ENCODE assay signal across 36 cellular contexts in genomic region chr1:22197644-22198043, GRCh38. TPM values are rescaled to one million over a fixed set of nuclear protein-coding genes. Genes with fewer than 3 reads are reported as not detected.
"Had no signal": no experiment of that assay in that cellular context is flagged by ENCODE, and none has a peak within 500 bp of the region (broad histone marks: within the 10 kb centered on the region; RNA-seq: fewer than 3 reads in every experiment).

No MANE protein-coding gene starts in this region.

- H3K4me1 Mint-ChIP-seq: activated B cell treated with CpG ODN at 0.5 μM for 24 hours; activated T-helper 17 cell treated with anti-CD3 and anti-CD28 coated beads, Interleukin-2, amount 50 U/mL, for 72 hours; central memory CD8-positive, alpha-beta T cell had no signal

- H3K9me3 Mint-ChIP-seq: activated B cell treated with CpG ODN at 0.5 μM for 24 hours; activated CD4-positive, alpha-beta memory T cell treated with anti-CD3 and anti-CD28 coated beads for 36 hours; activated naive CD4-positive, alpha-beta T cell treated with anti-CD3 and anti-CD28 coated beads for 36 hours; activated naive CD4-positive, alpha-beta T cell treated with anti-CD3 and anti-CD28 coated beads, Interleukin-2, amount 50 U/mL, for 72 hours; activated T-helper 17 cell treated with anti-CD3 and anti-CD28 coated beads, Interleukin-2, amount 50 U/mL, for 72 hours; central memory CD8-positive, alpha-beta T cell had no signal

- H3K4me3 ChIP-seq: cardiac muscle cell, K562, PC-9 had no signal

- H3K4me3 Mint-ChIP-seq: activated B cell treated with CpG ODN at 0.5 μM for 24 hours; activated CD4-positive, alpha-beta memory T cell treated with anti-CD3 and anti-CD28 coated beads for 36 hours; activated naive CD4-positive, alpha-beta T cell treated with anti-CD3 and anti-CD28 coated beads for 36 hours; activated T-helper 17 cell treated with anti-CD3 and anti-CD28 coated beads, Interleukin-2, amount 50 U/mL, for 72 hours; central memory CD8-positive, alpha-beta T cell had no signal

- H3K27me3 ChIP-seq: brain microvascular endothelial cell, cardiac muscle cell had no signal

- H3K27ac ChIP-seq: brain microvascular endothelial cell, cardiac muscle cell, PC-9, RWPE1, VCaP had no signal

- DNase-seq: activated B cell treated with CpG ODN at 0.5 μM for 24 hours; activated CD4-positive, alpha-beta memory T cell treated with anti-CD3 and anti-CD28 coated beads for 36 hours; activated CD4-positive, alpha-beta T cell treated with anti-CD3 and anti-CD28 coated beads for 4 hours; activated CD4-positive, alpha-beta T cell treated with anti-CD3 and anti-CD28 coated beads, Interleukin-2, amount 50 U/mL, for 1 hour; activated CD4-positive, CD25-positive, alpha-beta regulatory T cell treated with anti-CD3 and anti-CD28 coated beads, Interleukin-2, amount 50 U/mL, for 72 hours; activated CD8-positive, alpha-beta memory T cell treated with anti-CD3 and anti-CD28 coated beads, Interleukin-2, amount 50 U/mL, for 48 hours; activated gamma-delta T cell treated with Interleukin-2 at 50 U/mL for 16 hours; activated naive CD4-positive, alpha-beta T cell treated with anti-CD3 and anti-CD28 coated beads for 36 hours; activated T-cell treated with anti-CD3 and anti-CD28 coated beads, Interleukin-2, amount 50 U/mL, for 48 hours; anterior cingulate cortex; brain microvascular endothelial cell; IMR-90; NCI-H1105; NCI-H1417 treated with DMSO at 0.1 percent for 48 hours; NCI-H187 treated with DMSO at 0.1 percent for 48 hours; NCI-H2081; NCI-H2227 treated with DMSO at 0.1 percent for 48 hours; NCI-H446; NCI-H524 treated with DMSO at 0.1 percent for 48 hours; PC-9; SIG-M5; T-helper 1 cell; T-helper 2 cell; T-helper 9 cell had no signal

- ATAC-seq: activated naive CD4-positive, alpha-beta T cell treated with anti-CD3 and anti-CD28 coated beads, Interleukin-2, amount 50 U/mL, for 72 hours; activated T-helper 17 cell treated with anti-CD3 and anti-CD28 coated beads, Interleukin-2, amount 50 U/mL, for 72 hours; K562; Right ventricle myocardium inferior; SK-N-SH treated with all-trans-retinoic acid at 6 μM for 48 hours had no signal

- H3K36me3 Mint-ChIP-seq: activated CD4-positive, alpha-beta memory T cell treated with anti-CD3 and anti-CD28 coated beads for 36 hours; activated naive CD4-positive, alpha-beta T cell treated with anti-CD3 and anti-CD28 coated beads, Interleukin-2, amount 50 U/mL, for 72 hours had no signal

- H3K36me3 ChIP-seq: brain microvascular endothelial cell, cardiac muscle cell had no signal

- H3K27ac Mint-ChIP-seq: activated B cell treated with CpG ODN at 0.5 μM for 24 hours; activated CD4-positive, alpha-beta memory T cell treated with anti-CD3 and anti-CD28 coated beads for 36 hours; activated naive CD4-positive, alpha-beta T cell treated with anti-CD3 and anti-CD28 coated beads for 36 hours; activated naive CD4-positive, alpha-beta T cell treated with anti-CD3 and anti-CD28 coated beads, Interleukin-2, amount 50 U/mL, for 72 hours; activated T-helper 17 cell treated with anti-CD3 and anti-CD28 coated beads, Interleukin-2, amount 50 U/mL, for 72 hours had no signal

- FAIRE-seq: K562, RCC 7860 had no signal

RNA-seq across cellular contexts. Expression of gene WNT4, which starts 54.7 kb away (rescaled TPM):
- total RNA-seq: activated CD4-positive, alpha-beta memory T cell treated with anti-CD3 and anti-CD28 coated beads for 36 hours; activated naive CD4-positive, alpha-beta T cell treated with anti-CD3 and anti-CD28 coated beads for 36 hours; activated naive CD4-positive, alpha-beta T cell treated with anti-CD3 and anti-CD28 coated beads, Interleukin-2, amount 50 U/mL, for 72 hours; activated T-helper 17 cell treated with anti-CD3 and anti-CD28 coated beads, Interleukin-2, amount 50 U/mL, for 72 hours; cardiac muscle cell; IMR-90; K562; MCF 10A; OCI-LY7; Right ventricle myocardium inferior had no signal
- polyA plus RNA-seq: cardiac muscle cell, IMR-90 had no signal
